In the genomic region with DNA sequence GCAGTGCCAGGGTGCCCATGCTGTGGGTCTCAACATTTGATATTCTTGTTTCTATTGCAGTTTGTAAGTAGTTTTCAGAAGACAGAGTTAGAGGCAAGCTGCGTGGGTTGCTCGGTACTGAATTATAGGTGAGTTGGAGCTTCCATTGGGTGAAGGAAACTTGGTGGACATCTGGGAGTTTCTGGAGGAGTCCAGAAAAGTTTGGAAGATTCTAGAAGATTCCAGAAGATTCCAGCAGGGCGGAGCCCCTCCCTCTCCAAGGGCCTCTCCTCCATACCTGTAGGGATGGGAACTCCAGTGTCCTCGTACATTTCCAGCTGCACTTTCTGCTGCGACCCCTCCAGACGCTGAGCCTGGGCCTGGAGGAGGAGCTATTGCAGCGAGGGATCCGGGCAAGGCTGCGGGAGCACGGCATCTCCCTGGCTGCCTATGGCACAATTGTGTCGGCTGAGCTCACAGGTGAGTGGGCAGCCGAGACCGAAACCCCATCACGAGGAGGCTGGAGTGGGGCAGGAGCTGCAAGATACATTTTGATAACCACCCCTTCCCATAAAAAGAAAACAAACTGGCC, we compare ENCODE assay signal across 33 cellular contexts. TPM values are rescaled to one million over a fixed set of nuclear protein-coding genes. Genes with fewer than 3 reads are reported as not detected.
"Had no signal": no experiment of that assay in that cellular context is flagged by ENCODE, and none has a peak within 500 bp of the region (broad histone marks: within the 10 kb centered on the region; RNA-seq: fewer than 3 reads in every experiment).

No MANE protein-coding gene starts in this region.

- H3K9me3 ChIP-seq: ascending aorta, breast epithelium, colonic mucosa, esophagus squamous epithelium had no signal

- H3K27me3 ChIP-seq: ascending aorta, breast epithelium, cardiac muscle cell, colonic mucosa, hepatocyte had no signal

- H3K4me3 ChIP-seq: ascending aorta, breast epithelium, cardiac muscle cell, colonic mucosa, esophagus squamous epithelium, gastroesophageal sphincter, heart right ventricle, hepatocyte had no signal

- DNase-seq: activated CD4-positive, alpha-beta T cell treated with anti-CD3 and anti-CD28 coated beads for 36 hours; activated CD4-positive, alpha-beta T cell treated with anti-CD3 and anti-CD28 coated beads, Interleukin-2, amount 10 ng/mL, durations not matched to agents 7 days and 5 days; activated CD4-positive, alpha-beta T cell treated with anti-CD3 and anti-CD28 coated beads, Interleukin-2, amount 50 U/mL, for 4 hours; activated CD4-positive, CD25-positive, alpha-beta regulatory T cell; activated CD4-positive, CD25-positive, alpha-beta regulatory T cell treated with anti-CD3 and anti-CD28 coated beads, Interleukin-2, amount 50 U/mL, for 72 hours; activated CD8-positive, alpha-beta memory T cell treated with anti-CD3 and anti-CD28 coated beads for 24 hours; activated CD8-positive, alpha-beta T cell treated with anti-CD3 and anti-CD28 coated beads for 36 hours; activated effector memory CD4-positive, alpha-beta T cell treated with Interleukin-2 at 50 U/mL for 16 hours; activated gamma-delta T cell treated with Interleukin-2 at 50 U/mL for 16 hours; activated naive CD4-positive, alpha-beta T cell treated with Interleukin-2 at 50 U/mL for 16 hours; activated naive CD8-positive, alpha-beta T cell treated with anti-CD3 and anti-CD28 coated beads for 36 hours; activated T-cell treated with anti-CD3 and anti-CD28 coated beads, Interleukin-2, amount 50 U/mL, for 4 hours; central memory CD4-positive, alpha-beta T cell; cerebellar nuclear complex; colonic mucosa; effector CD8-positive, alpha-beta T cell; esophagus squamous epithelium; foreskin melanocyte; heart right ventricle; T-helper 2 cell had no signal

- H3K4me1 ChIP-seq: ascending aorta, breast epithelium, colonic mucosa, esophagus squamous epithelium, gastroesophageal sphincter, heart right ventricle had no signal

- FAIRE-seq: endometrium, endothelial cell of umbilical vein had no signal

- H3K4me2 ChIP-seq: hepatocyte had no signal

- H3K79me2 ChIP-seq: hepatocyte had no signal

- H3K27ac ChIP-seq: ascending aorta, breast epithelium, cardiac muscle cell, colonic mucosa, epithelial cell of prostate, esophagus squamous epithelium, gastroesophageal sphincter, heart right ventricle, hepatocyte had no signal

- H3K36me3 ChIP-seq: ascending aorta, breast epithelium, cardiac muscle cell, colonic mucosa, esophagus squamous epithelium, gastroesophageal sphincter, heart right ventricle had no signal

- ATAC-seq: activated CD4-positive, alpha-beta T cell treated with anti-CD3 and anti-CD28 coated beads for 36 hours; activated CD8-positive, alpha-beta T cell treated with anti-CD3 and anti-CD28 coated beads for 36 hours; activated T-cell treated with anti-CD3 and anti-CD28 coated beads, Interleukin-2, amount 50 U/mL, for 4 hours; activated T-helper 17 cell treated with anti-CD3 and anti-CD28 coated beads, Interleukin-2, amount 50 U/mL, for 72 hours; gastroesophageal sphincter; heart right ventricle had no signal

- H2AFZ ChIP-seq: hepatocyte had no signal

RNA-seq across cellular contexts. Expression of a gene that starts 38.8 kb away (rescaled TPM):
- total RNA-seq: activated CD4-positive, alpha-beta T cell treated with anti-CD3 and anti-CD28 coated beads for 36 hours; activated CD4-positive, alpha-beta T cell treated with anti-CD3 and anti-CD28 coated beads, Interleukin-2, amount 10 ng/mL, durations not matched to agents 7 days and 5 days; activated CD8-positive, alpha-beta T cell treated with anti-CD3 and anti-CD28 coated beads for 36 hours; activated naive CD8-positive, alpha-beta T cell treated with anti-CD3 and anti-CD28 coated beads for 36 hours; activated T-cell treated with anti-CD3 and anti-CD28 coated beads, Interleukin-2, amount 50 U/mL, for 4 hours; activated T-helper 17 cell treated with anti-CD3 and anti-CD28 coated beads, Interleukin-2, amount 50 U/mL, for 72 hours; ascending aorta; cardiac muscle cell; dermis microvascular lymphatic vessel endothelial cell; endothelial cell of umbilical vein; fibroblast of lung; fibroblast of villous mesenchyme; glomerular endothelial cell; heart right ventricle had no signal
- polyA plus RNA-seq: cardiac muscle cell, endothelial cell of umbilical vein, fibroblast of lung, hepatocyte had no signal
